Comparison of ENCODE assay signal across 1 cellular context in the genomic region with DNA sequence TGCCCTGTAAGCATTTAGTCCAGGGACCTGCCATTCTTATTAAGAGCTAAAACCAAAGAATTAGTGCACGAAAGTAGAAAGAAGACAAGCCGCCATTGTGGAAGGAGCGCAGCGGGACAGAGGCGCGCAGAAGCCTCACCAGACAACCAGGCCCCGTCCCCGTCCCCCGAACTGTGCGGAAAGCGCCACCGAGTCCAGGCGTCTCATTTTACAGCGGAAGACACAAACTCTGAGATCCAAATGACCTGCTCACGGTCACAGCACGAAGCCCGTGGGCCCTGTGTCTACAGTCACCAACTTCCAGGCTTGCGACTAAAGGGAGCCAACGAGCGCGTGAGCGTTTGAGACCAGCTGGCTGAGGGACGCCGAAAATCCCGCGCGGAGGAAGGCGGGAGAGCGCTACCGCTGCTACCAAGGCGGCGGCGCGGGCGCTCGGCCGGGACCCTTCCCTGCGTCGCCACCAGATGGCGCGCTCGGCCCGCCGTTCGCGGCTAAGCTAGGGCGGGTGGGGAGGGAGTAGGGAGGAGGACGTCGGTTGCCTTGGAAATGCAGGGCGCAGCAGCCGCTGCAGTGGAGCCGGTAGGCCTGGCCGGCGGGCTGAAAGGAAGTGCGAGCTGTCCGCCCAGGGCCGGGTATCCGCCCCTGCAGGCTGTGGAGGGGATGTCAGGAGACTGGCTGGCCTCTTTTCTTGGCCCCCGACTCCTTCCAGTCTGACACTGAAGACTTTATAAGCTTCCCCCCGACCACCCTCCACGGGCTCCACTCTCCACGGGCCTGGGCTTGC.
TF ChIP-seq lines count a peak whose summit lies in the region.

No MANE protein-coding gene starts in this region.

TF ChIP-seq in GM12878, 131 proteins besides CTCF, POLR2A, EP300 and RAD21 (continued from another document and continues in another):
- TF ChIP-seq, protein P1, sequence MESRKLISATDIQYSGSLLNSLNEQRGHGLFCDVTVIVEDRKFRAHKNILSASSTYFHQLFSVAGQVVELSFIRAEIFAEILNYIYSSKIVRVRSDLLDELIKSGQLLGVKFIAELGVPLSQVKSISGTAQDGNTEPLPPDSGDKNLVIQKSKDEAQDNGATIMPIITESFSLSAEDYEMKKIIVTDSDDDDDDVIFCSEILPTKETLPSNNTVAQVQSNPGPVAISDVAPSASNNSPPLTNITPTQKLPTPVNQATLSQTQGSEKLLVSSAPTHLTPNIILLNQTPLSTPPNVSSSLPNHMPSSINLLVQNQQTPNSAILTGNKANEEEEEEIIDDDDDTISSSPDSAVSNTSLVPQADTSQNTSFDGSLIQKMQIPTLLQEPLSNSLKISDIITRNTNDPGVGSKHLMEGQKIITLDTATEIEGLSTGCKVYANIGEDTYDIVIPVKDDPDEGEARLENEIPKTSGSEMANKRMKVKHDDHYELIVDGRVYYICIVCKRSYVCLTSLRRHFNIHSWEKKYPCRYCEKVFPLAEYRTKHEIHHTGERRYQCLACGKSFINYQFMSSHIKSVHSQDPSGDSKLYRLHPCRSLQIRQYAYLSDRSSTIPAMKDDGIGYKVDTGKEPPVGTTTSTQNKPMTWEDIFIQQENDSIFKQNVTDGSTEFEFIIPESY (IDR thresholded peaks at IDR 0.05) = 0 out of 2 replicates have a peak, but pooled peaks have one; percentile 39
- TF ChIP-seq ZBTB4 (CRISPR knock-in tag; IDR thresholded peaks at IDR 0.05) = no peak
- peak; percentile 17 for TF ChIP-seq RELA (IDR thresholded peaks at IDR 0.05; ENCODE audit: borderline replicate concordance, partially characterized antibody)
- peak; percentile 83 for TF ChIP-seq SMC3 (IDR thresholded peaks at IDR 0.05; ENCODE audit: borderline replicate concordance, low read length)
- TF ChIP-seq CHD4 (IDR thresholded peaks at IDR 0.05) = no peak
- TF ChIP-seq SIN3A (IDR thresholded peaks at IDR 0.05; ENCODE audit: low read depth, low read length) = no peak
- peak; percentile 51; the same call in 1 of the 2 replicates for TF ChIP-seq TCF3 (IDR thresholded peaks at IDR 0.05; ENCODE audit: borderline replicate concordance, insufficient read depth, low read depth, low read length)
- no peak for TF ChIP-seq DPF2 (IDR thresholded peaks at IDR 0.05)
- no peak for TF ChIP-seq SREBF1 (IDR thresholded peaks at IDR 0.05; ENCODE audit: low read length)
- TF ChIP-seq SUZ12 (IDR thresholded peaks at IDR 0.05; ENCODE audit: unreplicated experiment) = no peak
- TF ChIP-seq RB1 (IDR thresholded peaks at IDR 0.05; ENCODE audit: borderline replicate concordance) = peak; percentile 97; the same call in 1 of the 2 replicates
- no peak for TF ChIP-seq NR2F1 (conservative IDR thresholded peaks at IDR 0.05)
- 0 out of 2 replicates have a peak, but pooled peaks have one; percentile 19 for TF ChIP-seq MEF2A (IDR thresholded peaks at IDR 0.05; ENCODE audit: insufficient read depth, low read depth, low read length)
- TF ChIP-seq USF2 (IDR thresholded peaks at IDR 0.05; ENCODE audit: borderline replicate concordance, low read depth, low read length) = no peak
- TF ChIP-seq NR2C1 (IDR thresholded peaks at IDR 0.05) = no peak
- no peak; the same call in 1 of the 2 replicates for TF ChIP-seq ELK1 (IDR thresholded peaks at IDR 0.05; ENCODE audit: low read depth, low read length)
- TF ChIP-seq STAT1 (conservative IDR thresholded peaks at IDR 0.05) = no peak
- no peak for TF ChIP-seq ZNF384 (IDR thresholded peaks at IDR 0.05; ENCODE audit: borderline replicate concordance, low read depth, low read length)
- TF ChIP-seq TCF12 (IDR thresholded peaks at IDR 0.05; ENCODE audit: low read depth, low read length) = 0 out of 2 replicates have a peak, but pooled peaks have one; percentile 51
- TF ChIP-seq BHLHE40 (IDR thresholded peaks at IDR 0.05; ENCODE audit: borderline replicate concordance in 1 of 2, low read depth in 2 of 2, low read length in 1 of 2) = peak; percentile 18 to 44; a peak in 1 of 4 replicates
- TF ChIP-seq CREB1 (IDR thresholded peaks at IDR 0.05; ENCODE audit: low read depth) = 0 out of 2 replicates have a peak, but pooled peaks have one; percentile 9
- no peak for TF ChIP-seq FOXM1 (IDR thresholded peaks at IDR 0.05; ENCODE audit: low read depth, low read length)
- TF ChIP-seq, protein P2, sequence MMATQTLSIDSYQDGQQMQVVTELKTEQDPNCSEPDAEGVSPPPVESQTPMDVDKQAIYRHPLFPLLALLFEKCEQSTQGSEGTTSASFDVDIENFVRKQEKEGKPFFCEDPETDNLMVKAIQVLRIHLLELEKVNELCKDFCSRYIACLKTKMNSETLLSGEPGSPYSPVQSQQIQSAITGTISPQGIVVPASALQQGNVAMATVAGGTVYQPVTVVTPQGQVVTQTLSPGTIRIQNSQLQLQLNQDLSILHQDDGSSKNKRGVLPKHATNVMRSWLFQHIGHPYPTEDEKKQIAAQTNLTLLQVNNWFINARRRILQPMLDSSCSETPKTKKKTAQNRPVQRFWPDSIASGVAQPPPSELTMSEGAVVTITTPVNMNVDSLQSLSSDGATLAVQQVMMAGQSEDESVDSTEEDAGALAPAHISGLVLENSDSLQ (IDR thresholded peaks at IDR 0.05) = no peak
- no peak for TF ChIP-seq HDAC6 (IDR thresholded peaks at IDR 0.05; ENCODE audit: unreplicated experiment)
- no peak for TF ChIP-seq NFIC (IDR thresholded peaks at IDR 0.05; ENCODE audit: low read depth, low read length)
- no peak for TF ChIP-seq SKIL (IDR thresholded peaks at IDR 0.05; ENCODE audit: low read depth, poor library complexity, severe bottlenecking)
- no peak for TF ChIP-seq NFYA (IDR thresholded peaks at IDR 0.05; ENCODE audit: borderline replicate concordance, low read depth, low read length)
- TF ChIP-seq GABPA (IDR thresholded peaks at IDR 0.05; ENCODE audit: low read depth) = no peak
- TF ChIP-seq CHD1 (IDR thresholded peaks at IDR 0.05; ENCODE audit: low read depth, low read length) = no peak
- TF ChIP-seq, protein P3, sequence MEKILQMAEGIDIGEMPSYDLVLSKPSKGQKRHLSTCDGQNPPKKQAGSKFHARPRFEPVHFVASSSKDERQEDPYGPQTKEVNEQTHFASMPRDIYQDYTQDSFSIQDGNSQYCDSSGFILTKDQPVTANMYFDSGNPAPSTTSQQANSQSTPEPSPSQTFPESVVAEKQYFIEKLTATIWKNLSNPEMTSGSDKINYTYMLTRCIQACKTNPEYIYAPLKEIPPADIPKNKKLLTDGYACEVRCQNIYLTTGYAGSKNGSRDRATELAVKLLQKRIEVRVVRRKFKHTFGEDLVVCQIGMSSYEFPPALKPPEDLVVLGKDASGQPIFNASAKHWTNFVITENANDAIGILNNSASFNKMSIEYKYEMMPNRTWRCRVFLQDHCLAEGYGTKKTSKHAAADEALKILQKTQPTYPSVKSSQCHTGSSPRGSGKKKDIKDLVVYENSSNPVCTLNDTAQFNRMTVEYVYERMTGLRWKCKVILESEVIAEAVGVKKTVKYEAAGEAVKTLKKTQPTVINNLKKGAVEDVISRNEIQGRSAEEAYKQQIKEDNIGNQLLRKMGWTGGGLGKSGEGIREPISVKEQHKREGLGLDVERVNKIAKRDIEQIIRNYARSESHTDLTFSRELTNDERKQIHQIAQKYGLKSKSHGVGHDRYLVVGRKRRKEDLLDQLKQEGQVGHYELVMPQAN (conservative IDR thresholded peaks at IDR 0.05) = no peak
- TF ChIP-seq KAT2A (conservative IDR thresholded peaks at IDR 0.05; ENCODE audit: control insufficient read depth, low read depth, low read length) = no peak
- TF ChIP-seq ZZZ3 (IDR thresholded peaks at IDR 0.05; ENCODE audit: control insufficient read depth, insufficient read length, low read depth) = no peak
- TF ChIP-seq ATF7 (IDR thresholded peaks at IDR 0.05; ENCODE audit: low read depth) = no peak
- no peak for TF ChIP-seq MYB (IDR thresholded peaks at IDR 0.05; ENCODE audit: borderline replicate concordance, low read depth, low read length)
- no peak for TF ChIP-seq TAF1 (IDR thresholded peaks at IDR 0.05; ENCODE audit: borderline replicate concordance, low read depth, low read length)
- TF ChIP-seq SPI1 (IDR thresholded peaks at IDR 0.05; ENCODE audit: borderline replicate concordance, insufficient read depth, low read depth, low read length) = peak; percentile 65; the same call in 1 of the 2 replicates
- no peak for TF ChIP-seq YBX1 (IDR thresholded peaks at IDR 0.05)
- TF ChIP-seq CREM (IDR thresholded peaks at IDR 0.05; ENCODE audit: low read depth) = no peak
- TF ChIP-seq NRF1 (conservative IDR thresholded peaks at IDR 0.05; ENCODE audit: low read depth, low read length) = no peak
- no peak for TF ChIP-seq FOXK2 (IDR thresholded peaks at IDR 0.05)
- TF ChIP-seq ZBTB40 (IDR thresholded peaks at IDR 0.05; ENCODE audit: borderline replicate concordance) = no peak
